In the genomic region with DNA sequence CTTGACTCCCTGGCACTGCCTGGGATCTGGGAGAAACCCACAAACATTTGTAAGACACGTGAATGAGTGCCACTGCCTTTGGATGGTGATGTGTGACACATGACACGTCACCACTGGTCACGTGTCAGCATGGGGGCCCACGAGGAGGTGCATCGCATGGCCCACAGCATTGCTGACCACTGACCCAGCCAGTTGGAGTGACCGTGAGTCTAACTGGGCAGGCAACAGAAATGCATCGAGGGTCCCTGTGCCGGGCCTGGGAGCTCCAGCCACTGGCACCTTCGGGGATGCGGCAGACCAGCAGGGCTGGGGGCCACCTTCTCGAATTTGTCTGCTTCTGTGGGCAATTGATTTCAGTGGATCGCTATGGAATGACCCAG, we compare ENCODE assay signal across 27 cellular contexts.
"Had no signal": no experiment of that assay in that cellular context is flagged by ENCODE, and none has a peak within 500 bp of the region (broad histone marks: within the 10 kb centered on the region; RNA-seq: fewer than 3 reads in every experiment).

No MANE protein-coding gene starts in this region.

- FAIRE-seq: small intestine had no signal

- H3K36me3 ChIP-seq: heart left ventricle, left lung, sigmoid colon, suprapubic skin, tibial artery, WERI-Rb-1 had no signal

- H3K4me1 ChIP-seq: left lung, sigmoid colon, tibial artery had no signal

- ATAC-seq: activated CD4-positive, CD25-positive, alpha-beta regulatory T cell treated with anti-CD3 and anti-CD28 coated beads, Interleukin-2, amount 50 U/mL, for 24 hours; natural killer cell treated with Interleukin-12 subunit alpha and Interleukin-12 subunit beta and Interleukin-15 and Interleukin-18, amount 100 ng/mL, for 72 hours; stimulated activated memory B cell treated with anti-CD40 and anti-IgM and Interleukin-4, amounts not matched to agents 10 μg/mL and 1 μg/mL and 100 μg/mL, for 72 hours had no signal

- H3K27ac Mint-ChIP-seq: activated naive CD8-positive, alpha-beta T cell; natural killer cell treated with Interleukin-12 subunit alpha and Interleukin-12 subunit beta and Interleukin-15 and Interleukin-18, amount 100 ng/mL, for 72 hours; stimulated activated memory B cell treated with anti-CD40 and anti-IgM and Interleukin-4, amounts not matched to agents 10 μg/mL and 1 μg/mL and 100 μg/mL, for 72 hours had no signal

- H3K4me3 Mint-ChIP-seq: activated naive CD8-positive, alpha-beta T cell; natural killer cell treated with Interleukin-12 subunit alpha and Interleukin-12 subunit beta and Interleukin-15 and Interleukin-18, amount 100 ng/mL, for 72 hours; stimulated activated memory B cell treated with anti-CD40 and anti-IgM and Interleukin-4, amounts not matched to agents 10 μg/mL and 1 μg/mL and 100 μg/mL, for 72 hours had no signal

- H3K36me3 Mint-ChIP-seq: activated naive CD8-positive, alpha-beta T cell; natural killer cell treated with Interleukin-12 subunit alpha and Interleukin-12 subunit beta and Interleukin-15 and Interleukin-18, amount 100 ng/mL, for 72 hours; stimulated activated memory B cell treated with anti-CD40 and anti-IgM and Interleukin-4, amounts not matched to agents 10 μg/mL and 1 μg/mL and 100 μg/mL, for 72 hours had no signal

- H3K9me3 Mint-ChIP-seq: natural killer cell treated with Interleukin-12 subunit alpha and Interleukin-12 subunit beta and Interleukin-15 and Interleukin-18, amount 100 ng/mL, for 72 hours; stimulated activated memory B cell treated with anti-CD40 and anti-IgM and Interleukin-4, amounts not matched to agents 10 μg/mL and 1 μg/mL and 100 μg/mL, for 72 hours had no signal

- H3K4me3 ChIP-seq: coronary artery, dorsolateral prefrontal cortex, heart left ventricle, left lung, mucosa of descending colon, sigmoid colon, suprapubic skin, tibial artery had no signal

- H3K27me3 ChIP-seq: dorsolateral prefrontal cortex, sigmoid colon, suprapubic skin had no signal

- H3K27ac ChIP-seq: coronary artery, dorsolateral prefrontal cortex, heart left ventricle, left lung, sigmoid colon, suprapubic skin, tibial artery, WERI-Rb-1 had no signal

- H3K4me1 Mint-ChIP-seq: stimulated activated memory B cell treated with anti-CD40 and anti-IgM and Interleukin-4, amounts not matched to agents 10 μg/mL and 1 μg/mL and 100 μg/mL, for 72 hours had no signal

- H3K9me3 ChIP-seq: heart left ventricle, left lung, mucosa of descending colon, sigmoid colon, suprapubic skin, tibial artery had no signal

- H3K27me3 Mint-ChIP-seq: activated naive CD8-positive, alpha-beta T cell had no signal

- DNase-seq: activated CD4-positive, alpha-beta T cell treated with anti-CD3 and anti-CD28 coated beads for 48 hours; activated CD4-positive, alpha-beta T cell treated with anti-CD3 and anti-CD28 coated beads, Interleukin-2, amount 50 U/mL, for 48 hours; activated CD8-positive, alpha-beta memory T cell treated with anti-CD3 and anti-CD28 coated beads for 24 hours; activated effector memory CD4-positive, alpha-beta T cell treated with Interleukin-2 at 50 U/mL for 16 hours; activated naive CD4-positive, alpha-beta T cell treated with Interleukin-2 at 50 U/mL for 16 hours; anterior cingulate cortex; cerebellar nuclear complex; dorsolateral prefrontal cortex; effector memory CD4-positive, alpha-beta T cell; kidney glomerular epithelial cell; mucosa of descending colon; sigmoid colon; small intestine; stimulated activated CD4-positive, alpha-beta T cell treated with anti-CD3 and anti-CD28 coated beads, Interleukin-1b, Interleukin-23, amount 100 ng/mL, for 48 hours; stimulated activated CD4-positive, alpha-beta T cell treated with anti-CD3 and anti-CD28 coated beads, Interleukin-4, amount 100 ng/mL, for 4 hours; stimulated activated CD8-positive, alpha-beta memory T cell treated with anti-CD3 and anti-CD28 coated beads, Interleukin-4, amount 100 ng/mL, for 48 hours; T-helper 9 cell; tibial artery; WERI-Rb-1 had no signal
